21 cellular contexts compared by ENCODE assay signal in genomic region chr2:161232571-161232970, GRCh38.
"Had no signal": no experiment of that assay in that cellular context is flagged by ENCODE, and none has a peak within 500 bp of the region (broad histone marks: within the 10 kb centered on the region; RNA-seq: fewer than 3 reads in every experiment).

No MANE protein-coding gene starts in this region.

- H3K4me1 ChIP-seq: pancreas, testis had no signal

- H3K4me3 ChIP-seq: hepatocyte, mucosa of descending colon, pancreas, sigmoid colon, stomach, testis, upper lobe of left lung had no signal

- H3K27ac ChIP-seq: foreskin keratinocyte, hepatocyte, pancreas, sigmoid colon, stomach, testis, upper lobe of left lung had no signal

- H3K79me2 ChIP-seq: hepatocyte had no signal

- FAIRE-seq: colon had no signal

- DNase-seq: activated B cell treated with CpG ODN at 0.5 μM for 24 hours; activated CD4-positive, alpha-beta T cell treated with anti-CD3 and anti-CD28 coated beads for 48 hours; activated CD8-positive, alpha-beta T cell treated with anti-CD3 and anti-CD28 coated beads for 36 hours; activated effector memory CD4-positive, alpha-beta T cell treated with Interleukin-2 at 50 U/mL for 16 hours; activated naive CD4-positive, alpha-beta T cell treated with anti-CD3 and anti-CD28 coated beads, Interleukin-2, amount 10 ng/mL, durations not matched to agents 7 days and 5 days; activated naive CD8-positive, alpha-beta T cell treated with anti-CD3 and anti-CD28 coated beads, Interleukin-2, amount 50 U/mL, for 24 hours; activated T-cell treated with anti-CD3 and anti-CD28 coated beads, Interleukin-2, amount 50 U/mL, for 4 hours; foreskin keratinocyte; left cardiac atrium; mesenchymal stem cell; mucosa of descending colon; naive B cell; pancreas; sigmoid colon; stimulated activated CD4-positive, alpha-beta T cell treated with anti-CD3 and anti-CD28 coated beads, Interleukin-4, amount 100 ng/mL, for 24 hours; stomach; testis; upper lobe of left lung had no signal

- H2AFZ ChIP-seq: hepatocyte had no signal

- ATAC-seq: activated CD8-positive, alpha-beta T cell treated with anti-CD3 and anti-CD28 coated beads for 36 hours; activated naive CD8-positive, alpha-beta T cell treated with anti-CD3 and anti-CD28 coated beads, Interleukin-2, amount 50 U/mL, for 24 hours; activated T-cell treated with anti-CD3 and anti-CD28 coated beads, Interleukin-2, amount 50 U/mL, for 4 hours; foreskin keratinocyte; left cardiac atrium; mucosa of descending colon; pancreas; stimulated activated effector memory CD8-positive, alpha-beta T cell treated with anti-CD3 and anti-CD28 coated beads, Interleukin-12 subunit alpha, Interleukin-12 subunit beta, amount 100 ng/mL, for 72 hours had no signal

- H3K9me3 ChIP-seq: mucosa of descending colon, pancreas, sigmoid colon, stomach, testis, upper lobe of left lung had no signal

- H3K4me2 ChIP-seq: hepatocyte had no signal

- H3K27me3 ChIP-seq: foreskin keratinocyte, hepatocyte, pancreas, sigmoid colon, stomach, testis, upper lobe of left lung had no signal
